Comparison of ENCODE assay signal across 8 cellular contexts in the genomic region with DNA sequence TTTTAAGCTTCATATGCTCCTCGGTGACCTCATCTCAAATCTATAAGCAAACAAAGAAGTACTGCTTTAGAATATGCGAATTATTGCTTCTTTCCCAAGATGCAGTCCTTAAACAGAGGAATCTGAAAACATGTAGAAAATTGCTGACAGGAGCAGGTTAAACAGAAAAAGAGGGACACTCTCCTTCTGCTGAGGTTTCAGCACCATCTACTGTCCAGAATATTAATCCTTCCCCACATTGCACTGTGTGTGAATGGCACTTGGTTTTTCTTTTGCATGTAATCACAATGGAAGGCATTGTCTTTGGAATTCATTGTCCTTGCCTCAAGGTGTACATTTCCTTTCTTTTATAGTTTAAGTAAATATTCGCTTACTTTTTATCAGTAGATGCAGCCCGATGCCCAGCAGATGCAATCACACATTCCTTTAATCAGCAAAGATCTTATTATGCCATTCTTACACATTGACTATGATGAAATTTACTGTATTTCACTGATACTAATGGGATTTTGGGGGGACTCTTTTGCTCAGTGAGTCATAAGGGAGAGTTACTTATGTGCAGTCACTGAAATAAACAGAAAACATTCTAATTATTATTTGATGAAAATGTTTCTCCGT.
A peak's percentile ranks its signal among the peaks of the same experiment; 100 is the strongest.
DNase-seq lines count a peak whose midpoint lies in the region; ATAC-seq and TF ChIP-seq lines count a peak whose summit lies in the region.

No MANE protein-coding gene starts in this region.

- dilution Hi-C loops in mammary epithelial cell (cut with HindIII; ENCODE audit: low sequenced_read_pairs) = no loop called here

- peak; percentile 58 for TF ChIP-seq CTCF in GM13977 (IDR thresholded peaks at IDR 0.05; ENCODE audit: extremely low read depth, insufficient read depth, missing control alignments)
- TF ChIP-seq CTCF in mammary epithelial cell (conservative IDR thresholded peaks at IDR 0.05 in 1 of 2, IDR thresholded peaks at IDR 0.05 in 1 of 2; ENCODE audit: extremely low read depth in 1 of 2, insufficient read depth in 1 of 2, low read depth in 1 of 2, low read length in 2 of 2) = peak; percentile 6 to 33

- no peaks in the 10 kb centered on the region for H3K27me3 ChIP-seq in mammary epithelial cell (ENCODE audit: insufficient read depth, low read length)

- in situ Hi-C loops in GM13977 (cut with MboI; ENCODE audit: low pct_unique_long_range_greater_than_20kb, low sequenced_read_pairs, unreplicated experiment) = no loop called here
- in situ Hi-C loops in mammary epithelial cell (cut with MboI; ENCODE audit: low sequenced_read_pairs in 2 of 2) = no loop called here

- 0% methylated on average over 5 of the region's 5 CpGs for WGBS in mammary epithelial cell (ENCODE audit: low coverage, missing lambda C conversion rate)

- peak; percentile 76 for ATAC-seq in HG02588 (IDR thresholded peaks at IDR 0.05; ENCODE audit: unreplicated experiment)

- H3K79me2 ChIP-seq in mammary epithelial cell (ENCODE audit: insufficient read depth, low read length) = no peaks in the 10 kb centered on the region

- intact Hi-C loops in mammary epithelial cell (cut with micrococcal nuclease) (no loop called here), posterior cingulate gyrus (cut with DNase I) (loop anchor here (5.0 kb wide), 1 partner anchor 1933 kb away; no protein-coding TSS in a partner anchor)

- peaks cover 2% of the 10 kb centered on the region for H3K9me3 ChIP-seq in mammary epithelial cell (replicated peaks; ENCODE audit: insufficient read depth, low read length)

- BruUV-seq in mammary epithelial cell (replicated peaks; lab: Mats Ljungman, UMichigan) = no TSS peak

- H3K27ac ChIP-seq in mammary epithelial cell (ENCODE audit: insufficient read depth, low read depth, low read length) = no peak overlapping the region

- H2AFZ ChIP-seq in mammary epithelial cell (ENCODE audit: low read depth, low read length) = no peak overlapping the region

- H3K4me2 ChIP-seq in mammary epithelial cell (ENCODE audit: insufficient read depth, low read depth, low read length) = no peak overlapping the region

- no peaks in the 10 kb centered on the region for H4K20me1 ChIP-seq in mammary epithelial cell (ENCODE audit: insufficient read depth, low read length)

- no peaks in the 10 kb centered on the region for H3K36me3 ChIP-seq in mammary epithelial cell (ENCODE audit: insufficient read depth, low read length)

- DNase-seq in GM13977 (ENCODE audit: low spot score) = peak; percentile 18
- DNase-seq in NCI-H1694 treated with DMSO at 0.1 percent for 48 hours (lab: John Stamatoyannopoulos, UW) = peak; percentile 19
- DNase-seq in mammary epithelial cell = peak; percentile 4
- peak; percentile 43 for DNase-seq in middle frontal gyrus (ENCODE audit: extremely low spot score, low spot score)
- DNase-seq in ureter (ENCODE audit: low spot score) = no peak
- DNase-seq in posterior cingulate gyrus = no peak
- no peak for DNase-seq in SHP77 treated with DMSO at 0.1 percent for 48 hours (lab: John Stamatoyannopoulos, UW)

- no peaks in the 10 kb centered on the region for H3K4me1 ChIP-seq in mammary epithelial cell (ENCODE audit: insufficient read depth, low read length)

- no peak overlapping the region for H3K4me3 ChIP-seq in mammary epithelial cell (replicated peaks in 1 of 3; ENCODE audit: insufficient read depth in 1 of 3, low read depth in 2 of 3, low read length in 3 of 3)

- CTCF ChIA-PET in mammary epithelial cell (lab: Charles Lee; ENCODE audit: low non-redundant PET) = no interaction called here

- no peak overlapping the region for H3K9ac ChIP-seq in mammary epithelial cell (ENCODE audit: insufficient read depth, low read length)

Comparison
In these comparisons a context has a peak if more than half of its experiments do, and no peak if none do; other contexts are left out.
1. DNase-seq: peak in GM13977 (single experiment), NCI-H1694 treated with DMSO at 0.1 percent for 48 hours (single experiment), mammary epithelial cell (single experiment) and middle frontal gyrus (single experiment); none in ureter (single experiment), posterior cingulate gyrus (0 of 10) and SHP77 treated with DMSO at 0.1 percent for 48 hours (single experiment).